ENCODE assay signal across 26 cellular contexts in genomic region chr6:12189150-12189549, GRCh38.
"Had no signal": no experiment of that assay in that cellular context is flagged by ENCODE, and none has a peak within 500 bp of the region (broad histone marks: within the 10 kb centered on the region; RNA-seq: fewer than 3 reads in every experiment).

No MANE protein-coding gene starts in this region.

- H3K4me3 ChIP-seq: left ventricle myocardium inferior, lung, mucosa of descending colon, neural progenitor cell, right atrium auricular region, right lobe of liver, stomach, testis, thyroid gland, transverse colon, upper lobe of left lung, vagina had no signal

- H3K36me3 ChIP-seq: left ventricle myocardium inferior, neural progenitor cell, neutrophil, right atrium auricular region, right lobe of liver, stomach, thyroid gland, transverse colon, upper lobe of left lung, vagina had no signal

- ATAC-seq: mucosa of descending colon; naive thymus-derived CD4-positive, alpha-beta T cell; right lobe of liver; stimulated activated naive B cell treated with anti-CD40 and anti-IgM and Interleukin-4, amounts not matched to agents 10 μg/mL and 1 μg/mL and 100 μg/mL, for 72 hours; stimulated activated naive CD8-positive, alpha-beta T cell treated with anti-CD3 and anti-CD28 coated beads, Interleukin-15, Interleukin-2, amounts not matched to agents 100 U/mL and 50 U/mL, for 24 hours had no signal

- H3K9me3 ChIP-seq: left ventricle myocardium inferior, mucosa of descending colon, right atrium auricular region, right lobe of liver, stomach, testis, thyroid gland, transverse colon, upper lobe of left lung, vagina had no signal

- H3K27me3 Mint-ChIP-seq: progenitor cell of endocrine pancreas; stimulated activated naive B cell treated with anti-CD40 and anti-IgM and Interleukin-4, amounts not matched to agents 10 μg/mL and 1 μg/mL and 100 μg/mL, for 72 hours had no signal

- H3K27ac Mint-ChIP-seq: mesothelial cell of epicardium; naive thymus-derived CD4-positive, alpha-beta T cell; nephron; neural progenitor cell; progenitor cell of endocrine pancreas; stimulated activated naive B cell treated with anti-CD40 and anti-IgM and Interleukin-4, amounts not matched to agents 10 μg/mL and 1 μg/mL and 100 μg/mL, for 72 hours had no signal

- H3K4me1 Mint-ChIP-seq: mesothelial cell of epicardium; nephron; stimulated activated naive B cell treated with anti-CD40 and anti-IgM and Interleukin-4, amounts not matched to agents 10 μg/mL and 1 μg/mL and 100 μg/mL, for 72 hours had no signal

- H3K4me1 ChIP-seq: left ventricle myocardium inferior, right atrium auricular region, right lobe of liver, stomach, testis, thyroid gland, transverse colon, upper lobe of left lung, vagina had no signal

- H3K4me3 Mint-ChIP-seq: mesothelial cell of epicardium; naive thymus-derived CD4-positive, alpha-beta T cell; nephron; neural progenitor cell; stimulated activated naive B cell treated with anti-CD40 and anti-IgM and Interleukin-4, amounts not matched to agents 10 μg/mL and 1 μg/mL and 100 μg/mL, for 72 hours had no signal

- DNase-seq: hippocampal formation; left ventricle myocardium inferior; mesendoderm; mucosa of descending colon; naive thymus-derived CD4-positive, alpha-beta T cell; occipital lobe; right lobe of liver; stimulated activated CD4-positive, alpha-beta T cell treated with anti-CD3 and anti-CD28 coated beads, Interleukin-12 subunit alpha, Interleukin-12 subunit beta, amount 100 ng/mL, for 4 hours; stimulated activated CD4-positive, alpha-beta T cell treated with anti-CD3 and anti-CD28 coated beads, Interleukin-15, amount 100 ng/mL, for 24 hours; stimulated activated CD4-positive, alpha-beta T cell treated with anti-CD3 and anti-CD28 coated beads, Interleukin-2, amount 100 ng/mL, for 24 hours; stimulated activated CD4-positive, alpha-beta T cell treated with anti-CD3 and anti-CD28 coated beads, Interleukin-4, amount 100 ng/mL, for 1 hour; stimulated activated naive B cell treated with anti-CD40 and anti-IgM and Interleukin-4, amounts not matched to agents 10 μg/mL and 1 μg/mL and 100 μg/mL, for 72 hours; stimulated activated naive CD8-positive, alpha-beta T cell treated with anti-CD3 and anti-CD28 coated beads, Interleukin-15, Interleukin-2, amounts not matched to agents 100 U/mL and 50 U/mL, for 24 hours; stomach; testis; thyroid gland; transverse colon; upper lobe of left lung had no signal

- H3K27ac ChIP-seq: left ventricle myocardium inferior, neutrophil, right atrium auricular region, right lobe of liver, stomach, testis, thyroid gland, transverse colon, upper lobe of left lung, vagina had no signal

- H3K27me3 ChIP-seq: neural progenitor cell, neutrophil, right atrium auricular region, right lobe of liver, stomach, testis, thyroid gland, transverse colon, upper lobe of left lung, vagina had no signal

- H3K9me3 Mint-ChIP-seq: mesothelial cell of epicardium; naive thymus-derived CD4-positive, alpha-beta T cell; nephron; neural progenitor cell had no signal

- H3K36me3 Mint-ChIP-seq: mesothelial cell of epicardium; neural progenitor cell; stimulated activated naive B cell treated with anti-CD40 and anti-IgM and Interleukin-4, amounts not matched to agents 10 μg/mL and 1 μg/mL and 100 μg/mL, for 72 hours had no signal
